ENCODE assay signal across 8 cellular contexts in genomic region chr17:43018008-43018853, GRCh38. TPM values are rescaled to one million over a fixed set of nuclear protein-coding genes. Genes with fewer than 3 reads are reported as not detected.
A peak's percentile ranks its signal among the peaks of the same experiment; 100 is the strongest.
DNase-seq lines count a peak whose midpoint lies in the region; ATAC-seq and TF ChIP-seq lines count a peak whose summit lies in the region.

No MANE protein-coding gene starts in this region.

- DNase-seq in NCI-H510A (lab: John Stamatoyannopoulos, UW): peak; percentile 11
- DNase-seq in NCI-H510A treated with DMSO at 0.1 percent for 48 hours (lab: John Stamatoyannopoulos, UW): no peak
- DNase-seq in NAMALWA (ENCODE audit: low spot score): peak; percentile 69
- peak; percentile 50 for DNase-seq in choroid plexus epithelial cell (ENCODE audit: low read depth)
- no peak for DNase-seq in osteocyte (ENCODE audit: extremely low spot score, unreplicated experiment)
- DNase-seq in COLO829 (ENCODE audit: low spot score): no peak
- no peak for DNase-seq in GM19240 (ENCODE audit: insufficient read length, low spot score)

- no peak overlapping the region for H3K4me3 ChIP-seq in choroid plexus epithelial cell (ENCODE audit: low read depth, low read length)

- H3K27me3 Mint-ChIP-seq in osteocyte (ENCODE audit: unreplicated experiment): no peaks in the 10 kb centered on the region

- no peaks in the 10 kb centered on the region for H3K9me3 Mint-ChIP-seq in osteocyte (ENCODE audit: unreplicated experiment)

- no peak overlapping the region for H3K4me3 Mint-ChIP-seq in osteocyte (ENCODE audit: unreplicated experiment)

- TF ChIP-seq CTCF in choroid plexus epithelial cell (conservative IDR thresholded peaks at IDR 0.05; ENCODE audit: low read depth, low read length) (no peak), osteocyte (IDR thresholded peaks at IDR 0.05) (no peak)

- H3K36me3 Mint-ChIP-seq in osteocyte (ENCODE audit: unreplicated experiment): peaks cover 24% of the 10 kb centered on the region

- peaks cover 30% of the 10 kb centered on the region for H3K4me1 Mint-ChIP-seq in osteocyte (ENCODE audit: unreplicated experiment)

- no peak for ATAC-seq in HG02642 (IDR thresholded peaks at IDR 0.05; ENCODE audit: poor library complexity, unreplicated experiment)

- peak overlapping the region; percentile 56 for H3K27ac Mint-ChIP-seq in osteocyte (ENCODE audit: unreplicated experiment)

RNA-seq across cellular contexts. Expression of gene VAT1, which starts 4.0 kb away (rescaled TPM):
- total RNA-seq in osteocyte: 439 and 505 TPM in 2 replicates

RNA-seq across cellular contexts. Expression of gene RND2, which starts 6.8 kb away (rescaled TPM):
- 0.91 and 1.5 TPM in 2 replicates for total RNA-seq in osteocyte

RNA-seq across cellular contexts. Expression of gene IFI35, which starts 11.6 kb away (rescaled TPM):
- total RNA-seq in osteocyte: 34.4 and 41.6 TPM in 2 replicates

RNA-seq across cellular contexts. Expression of gene RPL27, which starts 20.0 kb away (rescaled TPM):
- 956 and 1,010 TPM in 2 replicates for total RNA-seq in osteocyte

RNA-seq across cellular contexts. Expression of gene RUNDC1, which starts 37.9 kb away (rescaled TPM):
- 11.7 and 12.5 TPM in 2 replicates for total RNA-seq in osteocyte

Comparison
In these comparisons a context has a peak if more than half of its experiments do, and no peak if none do; other contexts are left out.
1. DNase-seq: peak in NCI-H510A (single experiment), NAMALWA (single experiment) and choroid plexus epithelial cell (single experiment); none in NCI-H510A treated with DMSO at 0.1 percent for 48 hours (single experiment), osteocyte (single experiment), COLO829 (single experiment) and GM19240 (single experiment).